ENCODE assay signal across 13 cellular contexts in the genomic region with DNA sequence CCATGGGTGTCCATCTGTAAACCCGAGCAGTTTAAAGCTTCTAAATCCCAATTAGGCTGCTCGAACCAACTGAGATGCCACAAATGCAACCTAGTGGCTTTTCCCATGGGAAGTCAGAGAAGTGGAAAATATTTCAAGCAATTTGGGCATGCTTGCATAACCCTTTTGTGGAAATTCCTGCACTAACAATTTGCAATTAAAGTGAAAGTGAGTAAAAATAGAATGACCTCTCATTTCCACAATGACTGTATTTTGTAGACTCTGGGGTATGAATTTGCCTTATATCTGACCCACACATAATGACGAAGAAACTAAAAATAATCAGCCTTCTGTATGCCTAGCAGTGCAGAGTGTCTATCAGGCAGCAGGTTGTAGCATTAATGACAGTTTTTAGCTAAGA.
DNase-seq lines count a peak whose midpoint lies in the region; ATAC-seq and TF ChIP-seq lines count a peak whose summit lies in the region.
"Had no signal": no experiment of that assay in that cellular context is flagged by ENCODE, and none has a peak within 500 bp of the region (broad histone marks: within the 10 kb centered on the region; RNA-seq: fewer than 3 reads in every experiment).

No MANE protein-coding gene starts in this region.

- H3K4me3 ChIP-seq in BJ (ENCODE audit: low read depth, low read length), result no peak overlapping the region
- H3K4me3 ChIP-seq: SK-N-MC had no signal

- CTCF ChIA-PET in BJ (lab: Yijun Ruan, JAX), result interaction anchor here (0.6 to 1.3 kb wide), 4 partner anchors 57 to 197 kb away, joined by 3 to 5 read pairs (median 3); no protein-coding TSS in a partner anchor

- peak; percentile 53 for ATAC-seq in GM21423 (IDR thresholded peaks at IDR 0.05; ENCODE audit: unreplicated experiment)

- H3K36me3 ChIP-seq in BJ (ENCODE audit: control insufficient read depth, insufficient read depth, low read length), result no peaks in the 10 kb centered on the region

- DNase-seq in BJ (ENCODE audit: low read depth) (peak; percentile 41), M059J (ENCODE audit: low read depth) (peak; percentile 51), hepatic stellate cell (ENCODE audit: low spot score) (peak; percentile 43), NCI-H2029 (lab: John Stamatoyannopoulos, UW) (no peak), germinal center (ENCODE audit: low spot score) (no peak), cerebellar cortex (ENCODE audit: low spot score) (no peak)
- DNase-seq in stimulated activated CD4-positive, alpha-beta T cell treated with anti-CD3 and anti-CD28 coated beads, Interleukin-15, amount 100 ng/mL, for 24 hours, result no peak
- DNase-seq: activated CD8-positive, alpha-beta memory T cell treated with anti-CD3 and anti-CD28 coated beads for 24 hours; COR-L47; NCI-H2081; nephron progenitor cell had no signal

- TF ChIP-seq CTCF in BJ (IDR thresholded peaks at IDR 0.05; ENCODE audit: insufficient read depth, low read depth, low read length), result no peak

- POLR2A ChIA-PET in BJ (lab: Charles Lee), result no interaction called here

- no peaks in the 10 kb centered on the region for H3K27me3 ChIP-seq in BJ (ENCODE audit: control insufficient read depth, insufficient read depth, low read length)

Comparison
In these comparisons a context has a peak if more than half of its experiments do, and no peak if none do; other contexts are left out.
1. DNase-seq: peak in BJ (single experiment), M059J (single experiment) and hepatic stellate cell (single experiment); none in stimulated activated CD4-positive, alpha-beta T cell treated with anti-CD3 and anti-CD28 coated beads, Interleukin-15, amount 100 ng/mL, for 24 hours (single experiment), NCI-H2029 (single experiment), germinal center (single experiment) and cerebellar cortex (single experiment).